ENCODE assay signal across 22 cellular contexts in the genomic region with DNA sequence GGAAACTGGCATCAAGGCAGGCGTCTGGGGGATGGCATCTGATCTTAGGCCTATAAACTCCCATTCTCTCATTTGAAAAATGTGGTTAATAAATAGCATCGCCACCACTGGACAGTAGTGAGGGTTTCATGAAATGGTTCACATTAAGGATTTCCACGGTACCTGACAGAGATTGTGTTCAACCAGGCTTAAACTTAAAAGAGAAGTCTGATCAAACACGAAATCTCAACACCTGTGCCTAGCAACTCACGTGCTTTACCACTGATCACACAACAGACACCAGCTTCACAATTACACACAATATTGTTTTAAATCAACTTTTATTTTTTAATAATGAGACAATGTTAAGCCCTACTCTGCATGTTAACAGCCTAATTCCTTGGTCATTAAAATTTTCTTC. TPM values are rescaled to one million over a fixed set of nuclear protein-coding genes. Genes with fewer than 3 reads are reported as not detected.
DNase-seq lines count a peak whose midpoint lies in the region; TF ChIP-seq lines count a peak whose summit lies in the region.
"Had no signal": no experiment of that assay in that cellular context is flagged by ENCODE, and none has a peak within 500 bp of the region (broad histone marks: within the 10 kb centered on the region; RNA-seq: fewer than 3 reads in every experiment).

No MANE protein-coding gene starts in this region.

- peak; percentile 55 for DNase-seq in Jurkat, Clone E6-1 (ENCODE audit: low read depth, low spot score)
- DNase-seq in Peyer's patch (no peak), NCI-H1105 treated with DMSO at 0.1 percent for 48 hours (lab: John Stamatoyannopoulos, UW) (no peak), NCI-H1436 treated with DMSO at 0.1 percent for 48 hours (lab: John Stamatoyannopoulos, UW) (no peak), A172 (ENCODE audit: low spot score) (no peak)
- DNase-seq: activated CD4-positive, alpha-beta T cell treated with anti-CD3 and anti-CD28 coated beads, Interleukin-2, amount 10 ng/mL, durations not matched to agents 7 days and 5 days; activated gamma-delta T cell; activated T-cell treated with anti-CD3 and anti-CD28 coated beads, Interleukin-2, amount 50 U/mL, for 4 hours; Calu3; central memory CD4-positive, alpha-beta T cell; DMS79 treated with DMSO at 0.1 percent for 48 hours; effector memory CD8-positive, alpha-beta T cell; left lung; NCI-H1105; NCI-H2081; NCI-H526 treated with DMSO at 0.1 percent for 48 hours; nephron progenitor cell; pancreas; stimulated activated naive CD4-positive, alpha-beta T cell; upper lobe of right lung had no signal

- no peak for TF ChIP-seq POLR2A in Peyer's patch (IDR thresholded peaks at IDR 0.05)

- H3K36me3 ChIP-seq in Peyer's patch (no peaks in the 10 kb centered on the region), neutrophil (no peaks in the 10 kb centered on the region)
- H3K36me3 ChIP-seq: left lung, pancreas, upper lobe of right lung had no signal

- peak overlapping the region in 3 of 4 donors; percentile 1 to 83 (median 20) for H3K27ac ChIP-seq in Peyer's patch
- peak overlapping the region; percentile 78 for H3K27ac ChIP-seq in neutrophil
- H3K27ac ChIP-seq: pancreas, upper lobe of right lung had no signal

- H3K4me1 ChIP-seq in Peyer's patch (peaks cover 6 to 38% (median 12%) of the 10 kb centered on the region in 4 donors), neutrophil (ENCODE audit: control insufficient read depth in 1 of 2, insufficient read depth in 1 of 2, low read depth in 1 of 2, low read length in 1 of 2) (peaks cover 57 to 59% of the 10 kb centered on the region in 2 experiments)

- H3K27me3 ChIP-seq in Peyer's patch: no peaks in the 10 kb centered on the region
- no peaks in the 10 kb centered on the region for H3K27me3 ChIP-seq in neutrophil
- H3K27me3 ChIP-seq: pancreas had no signal

- H3K4me3 ChIP-seq in GM08714 (ENCODE audit: low read length): peak overlapping the region; percentile 87; the same call in 1 of the 2 replicates
- no peak overlapping the region; the same call in 1 of the 2 replicates for H3K4me3 ChIP-seq in Jurkat, Clone E6-1 (ENCODE audit: low read length)
- no peak overlapping the region for H3K4me3 ChIP-seq in Peyer's patch
- no peak overlapping the region for H3K4me3 ChIP-seq in neutrophil (ENCODE audit: low read depth in 1 of 2, low read length in 1 of 2)
- H3K4me3 ChIP-seq: left lung, pancreas, upper lobe of right lung had no signal

- H3K9me3 ChIP-seq in Peyer's patch (no peaks in the 10 kb centered on the region), neutrophil (no peaks in the 10 kb centered on the region)
- H3K9me3 ChIP-seq: left lung, pancreas, upper lobe of right lung had no signal

- no peak for TF ChIP-seq CTCF in Peyer's patch (IDR thresholded peaks at IDR 0.05)
- TF ChIP-seq CTCF in neutrophil (IDR thresholded peaks at IDR 0.05): no peak

RNA-seq across cellular contexts. Expression of a gene that starts 2.9 kb away (rescaled TPM):
- 23.0 TPM for polyA plus RNA-seq in Jurkat, Clone E6-1 (2012; ENCODE audit: insufficient read depth, insufficient read length)
- total RNA-seq in Peyer's patch: 10 to 100 TPM; 37.1 to 55.3 (median 50.0) TPM
- total RNA-seq in A172 (2014; rRNA removed; shearing (Covaris generic)): 25.8 and 30.8 TPM in 2 replicates
